ENCODE assay signal across 17 cellular contexts in the genomic region with DNA sequence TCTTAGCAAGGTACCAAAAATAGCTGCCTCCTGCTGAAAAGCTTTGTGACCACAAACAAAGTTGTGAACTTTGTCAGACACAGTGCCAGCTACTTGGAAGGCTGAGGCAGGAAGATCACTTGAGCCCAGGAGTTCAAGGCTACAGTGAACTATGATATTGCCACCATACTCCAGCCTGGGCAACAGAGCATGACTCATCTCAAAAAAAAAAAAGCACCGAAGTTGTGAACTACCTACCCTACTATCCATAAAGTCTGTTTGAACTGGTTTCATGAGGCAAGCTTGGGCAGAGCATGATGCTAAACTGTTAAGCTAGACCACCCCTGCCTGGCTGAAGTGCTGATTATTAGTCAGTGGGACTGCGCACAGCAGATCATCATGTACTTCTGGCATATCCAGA.
A peak's percentile ranks its signal among the peaks of the same experiment; 100 is the strongest.
DNase-seq lines count a peak whose midpoint lies in the region; ATAC-seq, FAIRE-seq and TF ChIP-seq lines count a peak whose summit lies in the region.
"Had no signal": no experiment of that assay in that cellular context is flagged by ENCODE, and none has a peak within 500 bp of the region (broad histone marks: within the 10 kb centered on the region; RNA-seq: fewer than 3 reads in every experiment).

No MANE protein-coding gene starts in this region.

- no peak for ATAC-seq in CD4-positive, alpha-beta T cell (ENCODE audit: poor library complexity)
- ATAC-seq in right lobe of liver (peak in 3 of 4 donors; percentile 24 to 83 (median 47)), T-helper 17 cell (no peak), HG03469 (IDR thresholded peaks at IDR 0.05; ENCODE audit: unreplicated experiment) (no peak)

- no peak for TF ChIP-seq CTCF in CD4-positive, alpha-beta T cell (IDR thresholded peaks at IDR 0.05)
- TF ChIP-seq CTCF in right lobe of liver (IDR thresholded peaks at IDR 0.05): no peak

- CTCF ChIA-PET in CD4-positive, alpha-beta T cell (lab: Charles Lee): no interaction called here

- TF ChIP-seq POLR2A in H54 (IDR thresholded peaks at IDR 0.05; ENCODE audit: low read depth, low read length): no peak
- TF ChIP-seq POLR2A in right lobe of liver (IDR thresholded peaks at IDR 0.05): no peak

- peaks cover 69% of the 10 kb centered on the region for H3K36me3 Mint-ChIP-seq in CD4-positive, alpha-beta T cell (ENCODE audit: low read depth)
- peaks cover 3% of the 10 kb centered on the region for H3K36me3 Mint-ChIP-seq in T-helper 17 cell (ENCODE audit: low read depth)
- peaks cover 46% of the 10 kb centered on the region for H3K36me3 Mint-ChIP-seq in activated T-helper 2 cell treated with anti-CD3 and anti-CD28 coated beads, Interferon-gamma antibody, Interleukin-2, Interleukin-4, amounts not matched to agents 10 μg/mL and 5 μg/mL and 100 μg/mL, durations not matched to agents 14 hours and 24 hours and 36 hours (ENCODE audit: low read depth)

- no peak overlapping the region for H3K27ac ChIP-seq in CD4-positive, alpha-beta T cell (ENCODE audit: low read depth, low read length)
- H3K27ac ChIP-seq in right lobe of liver: no peak overlapping the region
- H3K27ac ChIP-seq: BLaER1, brain microvascular endothelial cell had no signal

- 63% methylated on average over 2 of the region's 2 CpGs for WGBS in right lobe of liver (ENCODE audit: insufficient coverage, low coverage, low lambda C conversion rate, missing lambda C conversion rate)

- peak; percentile 92 for FAIRE-seq in H54 (lab: Jason Lieb, UNC)
- FAIRE-seq: frontal cortex had no signal

- no peaks in the 10 kb centered on the region for H3K9me3 ChIP-seq in CD4-positive, alpha-beta T cell (ENCODE audit: control insufficient read depth, low read length)
- H3K9me3 ChIP-seq in right lobe of liver: no peaks in the 10 kb centered on the region
- H3K9me3 ChIP-seq in T-helper 17 cell (ENCODE audit: control insufficient read depth, low read length, poor library complexity, severe bottlenecking): no peaks in the 10 kb centered on the region
- H3K9me3 ChIP-seq: BLaER1 had no signal

- no peak for DNase-seq in CD4-positive, alpha-beta T cell
- DNase-seq in H54 (ENCODE audit: insufficient read length, low spot score) (no peak), amniotic epithelial cell (ENCODE audit: low read depth) (peak; percentile 29), right lobe of liver (no peak), NCI-H2227 treated with DMSO at 0.1 percent for 48 hours (lab: John Stamatoyannopoulos, UW) (no peak), T-helper 17 cell (no peak)
- DNase-seq in activated T-helper 2 cell treated with anti-CD3 and anti-CD28 coated beads, Interferon-gamma antibody, Interleukin-2, Interleukin-4, amounts not matched to agents 10 μg/mL and 5 μg/mL and 100 μg/mL, durations not matched to agents 14 hours and 24 hours and 36 hours (ENCODE audit: low spot score): no peak
- DNase-seq: activated CD4-positive, alpha-beta T cell treated with anti-CD3 and anti-CD28 coated beads, Interleukin-2, amount 10 ng/mL, durations not matched to agents 24 days and 14 days; activated effector memory CD4-positive, alpha-beta T cell treated with Interleukin-2 at 50 U/mL for 16 hours; brain microvascular endothelial cell; EL; MM.1S; NCI-H2107 had no signal

- no peak overlapping the region for H3K4me3 Mint-ChIP-seq in CD4-positive, alpha-beta T cell
- no peak overlapping the region for H3K4me3 Mint-ChIP-seq in T-helper 17 cell
- no peak overlapping the region for H3K4me3 Mint-ChIP-seq in activated T-helper 2 cell treated with anti-CD3 and anti-CD28 coated beads, Interferon-gamma antibody, Interleukin-2, Interleukin-4, amounts not matched to agents 10 μg/mL and 5 μg/mL and 100 μg/mL, durations not matched to agents 14 hours and 24 hours and 36 hours (ENCODE audit: low read depth)
- H3K4me3 Mint-ChIP-seq: activated CD4-positive, alpha-beta T cell treated with anti-CD3 and anti-CD28 coated beads, Interleukin-2, amount 10 ng/mL, durations not matched to agents 24 days and 14 days; mesothelial cell of epicardium had no signal

- H3K4me1 ChIP-seq in right lobe of liver: no peaks in the 10 kb centered on the region

- no peaks in the 10 kb centered on the region for H3K27me3 ChIP-seq in CD4-positive, alpha-beta T cell (ENCODE audit: control insufficient read depth, insufficient read depth, low read length)
- no peaks in the 10 kb centered on the region for H3K27me3 ChIP-seq in right lobe of liver
- H3K27me3 ChIP-seq: BLaER1, brain microvascular endothelial cell had no signal

- H3K27ac Mint-ChIP-seq in CD4-positive, alpha-beta T cell: peak overlapping the region; percentile 69
- H3K27ac Mint-ChIP-seq in T-helper 17 cell: no peak overlapping the region
- H3K27ac Mint-ChIP-seq in activated T-helper 2 cell treated with anti-CD3 and anti-CD28 coated beads, Interferon-gamma antibody, Interleukin-2, Interleukin-4, amounts not matched to agents 10 μg/mL and 5 μg/mL and 100 μg/mL, durations not matched to agents 14 hours and 24 hours and 36 hours: no peak overlapping the region
- H3K27ac Mint-ChIP-seq: activated CD4-positive, alpha-beta T cell treated with anti-CD3 and anti-CD28 coated beads, Interleukin-2, amount 10 ng/mL, durations not matched to agents 24 days and 14 days; mesothelial cell of epicardium had no signal

- H3K4me3 ChIP-seq in right lobe of liver: no peak overlapping the region
- H3K4me3 ChIP-seq: BLaER1 had no signal

- peaks cover 19% of the 10 kb centered on the region for H3K4me1 Mint-ChIP-seq in CD4-positive, alpha-beta T cell (ENCODE audit: low read depth)
- peaks cover 13% of the 10 kb centered on the region for H3K4me1 Mint-ChIP-seq in T-helper 17 cell
- H3K4me1 Mint-ChIP-seq in activated T-helper 2 cell treated with anti-CD3 and anti-CD28 coated beads, Interferon-gamma antibody, Interleukin-2, Interleukin-4, amounts not matched to agents 10 μg/mL and 5 μg/mL and 100 μg/mL, durations not matched to agents 14 hours and 24 hours and 36 hours (ENCODE audit: low read depth): peaks cover 4% of the 10 kb centered on the region
- H3K4me1 Mint-ChIP-seq: mesothelial cell of epicardium had no signal

- H3K27me3 Mint-ChIP-seq in CD4-positive, alpha-beta T cell: no peaks in the 10 kb centered on the region
- H3K27me3 Mint-ChIP-seq in T-helper 17 cell: no peaks in the 10 kb centered on the region
- H3K27me3 Mint-ChIP-seq in activated T-helper 2 cell treated with anti-CD3 and anti-CD28 coated beads, Interferon-gamma antibody, Interleukin-2, Interleukin-4, amounts not matched to agents 10 μg/mL and 5 μg/mL and 100 μg/mL, durations not matched to agents 14 hours and 24 hours and 36 hours (ENCODE audit: low read depth): no peaks in the 10 kb centered on the region
- H3K27me3 Mint-ChIP-seq: activated CD4-positive, alpha-beta T cell treated with anti-CD3 and anti-CD28 coated beads, Interleukin-2, amount 10 ng/mL, durations not matched to agents 24 days and 14 days had no signal

- no peaks in the 10 kb centered on the region for H3K9me3 Mint-ChIP-seq in CD4-positive, alpha-beta T cell
- no peaks in the 10 kb centered on the region for H3K9me3 Mint-ChIP-seq in activated T-helper 2 cell treated with anti-CD3 and anti-CD28 coated beads, Interferon-gamma antibody, Interleukin-2, Interleukin-4, amounts not matched to agents 10 μg/mL and 5 μg/mL and 100 μg/mL, durations not matched to agents 14 hours and 24 hours and 36 hours
- H3K9me3 Mint-ChIP-seq: activated CD4-positive, alpha-beta T cell treated with anti-CD3 and anti-CD28 coated beads, Interleukin-2, amount 10 ng/mL, durations not matched to agents 24 days and 14 days; mesothelial cell of epicardium had no signal

- intact Hi-C loops in CD4-positive, alpha-beta T cell (cut with DNase I, micrococcal nuclease): no loop called here
- intact Hi-C loops in right lobe of liver (cut with DNase I): no loop called here
- intact Hi-C loops in activated T-helper 2 cell treated with anti-CD3 and anti-CD28 coated beads, Interferon-gamma antibody, Interleukin-2, Interleukin-4, amounts not matched to agents 10 μg/mL and 5 μg/mL and 100 μg/mL, durations not matched to agents 14 hours and 24 hours and 36 hours (cut with micrococcal nuclease): loop anchor here (10.0 kb wide), 1 partner anchor 59 kb away; no protein-coding TSS in a partner anchor

- peaks cover 0 to 38% (median 11%) of the 10 kb centered on the region in 4 donors for H3K36me3 ChIP-seq in right lobe of liver

- POLR2A ChIA-PET in CD4-positive, alpha-beta T cell (lab: Charles Lee): interaction anchor here (1.0 kb wide), 1 partner anchor 13 kb away, joined by 3 read pairs; no protein-coding TSS in a partner anchor

Comparison
In these comparisons a context has a peak if more than half of its experiments do, and no peak if none do; other contexts are left out.
1. ATAC-seq: peak in right lobe of liver (3 of 4); none in CD4-positive, alpha-beta T cell (single experiment), T-helper 17 cell (single experiment) and HG03469 (single experiment).